ENCODE assay signal across 21 cellular contexts in genomic region chr5:164009628-164010027, GRCh38.
"Had no signal": no experiment of that assay in that cellular context is flagged by ENCODE, and none has a peak within 500 bp of the region (broad histone marks: within the 10 kb centered on the region; RNA-seq: fewer than 3 reads in every experiment).

No MANE protein-coding gene starts in this region.

- H3K79me2 ChIP-seq: hepatocyte had no signal

- H3K4me1 Mint-ChIP-seq: endodermal cell had no signal

- H3K27ac Mint-ChIP-seq: dendritic cell treated with granulocyte-macrophage colony-stimulating factor and Interleukin-4, amounts not matched to agents 40 ng/mL and 50 ng/mL, for 4 days; effector memory CD8-positive, alpha-beta T cell; endodermal cell; mesothelial cell of epicardium had no signal

- H3K4me1 ChIP-seq: colonic mucosa, foreskin keratinocyte, gastroesophageal sphincter, heart left ventricle, left lung, lower lobe of right lung had no signal

- H3K27ac ChIP-seq: colonic mucosa, epithelial cell of prostate, foreskin keratinocyte, gastroesophageal sphincter, heart left ventricle, hepatocyte, left lung, lower lobe of right lung had no signal

- H3K4me2 ChIP-seq: hepatocyte had no signal

- H2AFZ ChIP-seq: hepatocyte had no signal

- H3K4me3 ChIP-seq: colonic mucosa, gastroesophageal sphincter, heart left ventricle, hepatocyte, left lung, lower lobe of right lung, mucosa of descending colon had no signal

- H3K27me3 ChIP-seq: colonic mucosa, foreskin keratinocyte, gastroesophageal sphincter, heart left ventricle, hepatocyte, left lung had no signal

- H3K9me3 Mint-ChIP-seq: dendritic cell treated with granulocyte-macrophage colony-stimulating factor and Interleukin-4, amounts not matched to agents 40 ng/mL and 50 ng/mL, for 4 days; endodermal cell; mesothelial cell of epicardium had no signal

- H3K36me3 ChIP-seq: colonic mucosa, gastroesophageal sphincter, heart left ventricle, left lung, lower lobe of right lung had no signal

- H3K36me3 Mint-ChIP-seq: mesothelial cell of epicardium had no signal

- DNase-seq: colonic mucosa; cortex of kidney; effector CD8-positive, alpha-beta T cell; effector memory CD8-positive, alpha-beta T cell; endodermal cell; erythroblast; foreskin keratinocyte; heart left ventricle; hypothalamus; left cardiac atrium; left lung; left ventricle myocardium superior; lower lobe of right lung; mesenchymal stem cell; mucosa of descending colon had no signal

- H3K4me3 Mint-ChIP-seq: dendritic cell treated with granulocyte-macrophage colony-stimulating factor and Interleukin-4, amounts not matched to agents 40 ng/mL and 50 ng/mL, for 4 days; effector memory CD8-positive, alpha-beta T cell; endodermal cell; mesothelial cell of epicardium had no signal

- H3K9me3 ChIP-seq: colonic mucosa, gastroesophageal sphincter, heart left ventricle, left lung, lower lobe of right lung, mucosa of descending colon had no signal

- ATAC-seq: effector memory CD8-positive, alpha-beta T cell; esophagus mucosa; foreskin keratinocyte; gastroesophageal sphincter; heart left ventricle; left cardiac atrium; left lung; left ventricle myocardium superior; lower lobe of right lung; mucosa of descending colon had no signal

- H3K27me3 Mint-ChIP-seq: dendritic cell treated with granulocyte-macrophage colony-stimulating factor and Interleukin-4, amounts not matched to agents 40 ng/mL and 50 ng/mL, for 4 days; effector memory CD8-positive, alpha-beta T cell had no signal
